8 cellular contexts compared by ENCODE assay signal in the genomic region with DNA sequence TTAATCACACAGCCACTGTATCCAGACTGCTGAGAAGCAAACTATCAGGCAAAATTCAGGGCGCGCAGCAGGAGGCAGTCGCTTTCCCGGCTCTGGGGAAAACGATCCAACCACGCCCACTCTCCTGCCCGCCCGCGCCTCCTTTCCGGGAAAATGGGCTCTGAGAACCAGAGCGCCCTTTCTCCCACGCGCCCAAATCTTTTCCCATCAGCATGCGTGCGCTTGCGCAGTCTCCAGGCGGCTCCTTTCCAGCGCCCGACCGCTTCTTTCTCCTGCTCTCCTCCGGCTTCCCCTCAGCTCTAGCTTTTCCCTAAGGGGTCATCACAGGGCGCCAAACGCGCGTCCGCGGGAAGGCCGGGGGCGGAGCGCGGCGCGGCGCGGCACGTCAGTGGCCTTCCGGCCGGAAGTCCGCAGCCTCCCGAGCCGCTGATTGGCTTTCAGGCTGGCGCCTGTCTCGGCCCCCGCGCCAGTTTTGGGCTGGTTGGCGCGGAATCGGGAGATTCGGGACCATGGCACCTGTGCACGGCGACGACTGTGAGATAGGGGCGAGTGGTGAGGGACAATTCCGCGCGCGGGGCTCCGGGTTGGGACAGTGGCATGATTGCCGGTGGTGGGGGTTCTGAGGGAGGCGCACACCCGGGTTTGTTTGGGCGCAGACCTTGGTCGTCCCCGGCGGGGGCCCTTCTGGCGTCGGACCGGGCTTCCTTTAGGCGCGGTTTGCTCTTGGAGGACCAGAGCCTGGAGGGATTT. TPM values are rescaled to one million over a fixed set of nuclear protein-coding genes. Genes with fewer than 3 reads are reported as not detected.
DNase-seq lines count a peak whose midpoint lies in the region; ATAC-seq, FAIRE-seq and TF ChIP-seq lines count a peak whose summit lies in the region.

A gene with protein sequence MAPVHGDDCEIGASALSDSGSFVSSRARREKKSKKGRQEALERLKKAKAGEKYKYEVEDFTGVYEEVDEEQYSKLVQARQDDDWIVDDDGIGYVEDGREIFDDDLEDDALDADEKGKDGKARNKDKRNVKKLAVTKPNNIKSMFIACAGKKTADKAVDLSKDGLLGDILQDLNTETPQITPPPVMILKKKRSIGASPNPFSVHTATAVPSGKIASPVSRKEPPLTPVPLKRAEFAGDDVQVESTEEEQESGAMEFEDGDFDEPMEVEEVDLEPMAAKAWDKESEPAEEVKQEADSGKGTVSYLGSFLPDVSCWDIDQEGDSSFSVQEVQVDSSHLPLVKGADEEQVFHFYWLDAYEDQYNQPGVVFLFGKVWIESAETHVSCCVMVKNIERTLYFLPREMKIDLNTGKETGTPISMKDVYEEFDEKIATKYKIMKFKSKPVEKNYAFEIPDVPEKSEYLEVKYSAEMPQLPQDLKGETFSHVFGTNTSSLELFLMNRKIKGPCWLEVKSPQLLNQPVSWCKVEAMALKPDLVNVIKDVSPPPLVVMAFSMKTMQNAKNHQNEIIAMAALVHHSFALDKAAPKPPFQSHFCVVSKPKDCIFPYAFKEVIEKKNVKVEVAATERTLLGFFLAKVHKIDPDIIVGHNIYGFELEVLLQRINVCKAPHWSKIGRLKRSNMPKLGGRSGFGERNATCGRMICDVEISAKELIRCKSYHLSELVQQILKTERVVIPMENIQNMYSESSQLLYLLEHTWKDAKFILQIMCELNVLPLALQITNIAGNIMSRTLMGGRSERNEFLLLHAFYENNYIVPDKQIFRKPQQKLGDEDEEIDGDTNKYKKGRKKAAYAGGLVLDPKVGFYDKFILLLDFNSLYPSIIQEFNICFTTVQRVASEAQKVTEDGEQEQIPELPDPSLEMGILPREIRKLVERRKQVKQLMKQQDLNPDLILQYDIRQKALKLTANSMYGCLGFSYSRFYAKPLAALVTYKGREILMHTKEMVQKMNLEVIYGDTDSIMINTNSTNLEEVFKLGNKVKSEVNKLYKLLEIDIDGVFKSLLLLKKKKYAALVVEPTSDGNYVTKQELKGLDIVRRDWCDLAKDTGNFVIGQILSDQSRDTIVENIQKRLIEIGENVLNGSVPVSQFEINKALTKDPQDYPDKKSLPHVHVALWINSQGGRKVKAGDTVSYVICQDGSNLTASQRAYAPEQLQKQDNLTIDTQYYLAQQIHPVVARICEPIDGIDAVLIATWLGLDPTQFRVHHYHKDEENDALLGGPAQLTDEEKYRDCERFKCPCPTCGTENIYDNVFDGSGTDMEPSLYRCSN (N-terminal part only) (plus strand): TSS at position 466 of the 750 bp plus-strand sequence. CDS start 44 bp downstream, at position 510.

- H3K9ac ChIP-seq in kidney (ENCODE audit: low read length in 2 of 2), result peak within 1 kb of the TSS; percentile 55 to 67

- TF ChIP-seq CTCF in chondrocyte (IDR thresholded peaks at IDR 0.05), result peak; percentile 63
- peak; percentile 31 for TF ChIP-seq CTCF in kidney (IDR thresholded peaks at IDR 0.05; ENCODE audit: borderline replicate concordance, extremely low read depth, insufficient read depth)

- no peaks in the 10 kb centered on the region for H3K36me3 ChIP-seq in kidney (ENCODE audit: control insufficient read depth in 1 of 2, insufficient read depth in 2 of 2, low read length in 2 of 2)

- H3K4me3 ChIP-seq in kidney (ENCODE audit: low read length in 2 of 2), result peak within 1 kb of the TSS; percentile 67 to 79

- ATAC-seq in HG03378 (IDR thresholded peaks at IDR 0.05; ENCODE audit: unreplicated experiment), result peak; percentile 90

- peak within 1 kb of the TSS; percentile 93 for H3K4me3 Mint-ChIP-seq in chondrocyte (ENCODE audit: unreplicated experiment)

- no peaks in the 10 kb centered on the region for H3K36me3 Mint-ChIP-seq in chondrocyte (ENCODE audit: low read depth)

- H3K9me3 Mint-ChIP-seq in chondrocyte (ENCODE audit: low read depth), result no peaks in the 10 kb centered on the region

- peak within 1 kb of the TSS; percentile 97 for H3K27ac Mint-ChIP-seq in chondrocyte (ENCODE audit: unreplicated experiment)

- no peak for FAIRE-seq in kidney (lab: Jason Lieb, UNC)

- peaks cover 25% of the 10 kb centered on the region for H3K4me1 Mint-ChIP-seq in chondrocyte (ENCODE audit: low read depth)

- H3K4me1 ChIP-seq in kidney (ENCODE audit: control insufficient read depth in 1 of 2, insufficient read depth in 1 of 2, low read depth in 1 of 2, low read length in 2 of 2), result no peaks in the 10 kb centered on the region

- H3K27me3 Mint-ChIP-seq in chondrocyte (ENCODE audit: low read depth), result peaks cover 1% of the 10 kb centered on the region

- intact Hi-C loops in kidney (cut with DNase I), result no loop called here

- DNase-seq in Ammon's horn (ENCODE audit: low spot score), result peak; percentile 89
- DNase-seq in NCI-H446 treated with DMSO at 0.1 percent for 48 hours (lab: John Stamatoyannopoulos, UW), result peak; percentile 93
- peak; percentile 31 for DNase-seq in activated CD4-positive, alpha-beta T cell treated with anti-CD3 and anti-CD28 coated beads for 1 hour
- peak; percentile 99 for DNase-seq in chondrocyte (ENCODE audit: low spot score)
- DNase-seq in kidney, result peak; percentile 96
- peak; percentile 20 to 61 for DNase-seq in stimulated activated CD4-positive, alpha-beta T cell treated with anti-CD3 and anti-CD28 coated beads, Interleukin-15, amount 100 ng/mL, for 1 hour (ENCODE audit: low read depth in 1 of 2, low spot score in 1 of 2)

- peak within 1 kb of the TSS; percentile 43 to 59 for H3K27ac ChIP-seq in kidney (ENCODE audit: low read depth in 2 of 2, low read length in 2 of 2)

- no peaks in the 10 kb centered on the region for H3K9me3 ChIP-seq in kidney (ENCODE audit: control insufficient read depth in 1 of 2, low read length in 2 of 2)

- peak; percentile 64 for TF ChIP-seq POLR2A in GM19099 (IDR thresholded peaks at IDR 0.05; ENCODE audit: extremely low read depth, insufficient read length, low read depth)

RNA-seq across cellular contexts. Expression of the gene that starts here (rescaled TPM):
- total RNA-seq in chondrocyte (10.8 to 24.0 TPM (median 12.4 TPM) in 3 replicates), kidney (9.7 TPM)
- 2.2 TPM for polyA plus RNA-seq in kidney (ENCODE audit: insufficient read depth, low read depth, low replicate concordance)

Comparison
In these comparisons a context has a peak if more than half of its experiments do, and no peak if none do; other contexts are left out.
1. Peak in every context shown above with its lines: DNase-seq, ATAC-seq, H3K4me3 ChIP-seq and H3K27ac ChIP-seq.
2. DNase-seq: peak in every context shown above with its lines; median percentile 99 in chondrocyte; 96 in kidney; 93 in NCI-H446 treated with DMSO at 0.1 percent for 48 hours; 89 in Ammon's horn; 40 in stimulated activated CD4-positive, alpha-beta T cell treated with anti-CD3 and anti-CD28 coated beads, Interleukin-15, amount 100 ng/mL, for 1 hour; 31 in activated CD4-positive, alpha-beta T cell treated with anti-CD3 and anti-CD28 coated beads for 1 hour.